In the genomic region with DNA sequence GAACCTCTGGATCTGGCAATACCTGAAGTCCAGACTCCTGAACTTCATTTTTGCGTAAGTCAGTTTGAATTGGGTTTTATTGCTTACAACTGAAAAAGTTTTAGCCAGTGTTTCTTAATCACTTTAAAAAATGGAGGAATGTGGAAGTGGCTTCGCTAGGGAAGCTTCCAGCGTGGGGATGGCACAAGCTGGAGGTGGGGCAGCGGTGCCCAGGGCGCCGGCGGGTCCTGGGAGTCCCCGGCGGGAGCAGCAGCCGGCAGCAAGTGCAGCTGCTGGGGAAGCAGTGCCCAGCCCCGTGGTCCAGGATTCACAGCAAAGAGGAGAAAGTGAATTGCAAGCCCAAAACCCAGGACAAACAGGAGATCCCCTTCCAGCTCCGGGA, we compare ENCODE assay signal across 16 cellular contexts.
DNase-seq lines count a peak whose midpoint lies in the region; ATAC-seq and TF ChIP-seq lines count a peak whose summit lies in the region.
"Had no signal": no experiment of that assay in that cellular context is flagged by ENCODE, and none has a peak within 500 bp of the region (broad histone marks: within the 10 kb centered on the region; RNA-seq: fewer than 3 reads in every experiment).

No MANE protein-coding gene starts in this region.

- no peaks in the 10 kb centered on the region for H3K9me3 Mint-ChIP-seq in osteocyte (ENCODE audit: unreplicated experiment)
- H3K9me3 Mint-ChIP-seq in activated CD4-positive, alpha-beta T cell treated with anti-CD3 and anti-CD28 coated beads, Interleukin-2, amount 10 ng/mL, durations not matched to agents 7 days and 5 days = no peaks in the 10 kb centered on the region
- H3K9me3 Mint-ChIP-seq in activated CD4-positive, alpha-beta T cell treated with anti-CD3 and anti-CD28 coated beads for 36 hours (ENCODE audit: low read depth) = no peaks in the 10 kb centered on the region
- H3K9me3 Mint-ChIP-seq: CD4-positive, CD25-positive, alpha-beta regulatory T cell; HFFc6 had no signal

- no peaks in the 10 kb centered on the region for H3K9me3 ChIP-seq in BLaER1 treated with 17β-estradiol and CSF1 and Interleukin-3, amounts not matched to agents 10 nM and 100 nM (replicated peaks in 1 of 11)
- no peaks in the 10 kb centered on the region for H3K9me3 ChIP-seq in SU-DHL-6 (ENCODE audit: insufficient read depth, low read length)
- H3K9me3 ChIP-seq: Caco-2, Peyer's patch had no signal

- intact Hi-C loops in activated CD4-positive, alpha-beta T cell treated with anti-CD3 and anti-CD28 coated beads for 36 hours (cut with DNase I, micrococcal nuclease) = no loop called here

- H3F3A ChIP-seq in SU-DHL-6 (ENCODE audit: insufficient read depth) = no peaks in the 10 kb centered on the region

- ATAC-seq in activated CD4-positive, alpha-beta T cell treated with anti-CD3 and anti-CD28 coated beads for 36 hours = no peak

- TF ChIP-seq CTCF in HL-60 (IDR thresholded peaks at IDR 0.05; ENCODE audit: insufficient read depth, low read length) (no peak), SU-DHL-6 (IDR thresholded peaks at IDR 0.05; ENCODE audit: insufficient read depth, low read length, poor library complexity, severe bottlenecking) (no peak), osteocyte (IDR thresholded peaks at IDR 0.05) (no peak)

- peak overlapping the region; percentile 23 for H3K27ac Mint-ChIP-seq in osteocyte (ENCODE audit: unreplicated experiment)
- H3K27ac Mint-ChIP-seq in activated CD4-positive, alpha-beta T cell treated with anti-CD3 and anti-CD28 coated beads, Interleukin-2, amount 10 ng/mL, durations not matched to agents 7 days and 5 days = no peak overlapping the region
- no peak overlapping the region for H3K27ac Mint-ChIP-seq in activated CD4-positive, alpha-beta T cell treated with anti-CD3 and anti-CD28 coated beads for 36 hours
- H3K27ac Mint-ChIP-seq: HFFc6 had no signal

- no peaks in the 10 kb centered on the region for H3K4me1 Mint-ChIP-seq in osteocyte (ENCODE audit: unreplicated experiment)
- H3K4me1 Mint-ChIP-seq in activated CD4-positive, alpha-beta T cell treated with anti-CD3 and anti-CD28 coated beads, Interleukin-2, amount 10 ng/mL, durations not matched to agents 7 days and 5 days = peaks cover 20% of the 10 kb centered on the region
- peaks cover 11% of the 10 kb centered on the region for H3K4me1 Mint-ChIP-seq in activated CD4-positive, alpha-beta T cell treated with anti-CD3 and anti-CD28 coated beads for 36 hours

- POLR2A ChIA-PET in activated CD4-positive, alpha-beta T cell treated with anti-CD3 and anti-CD28 coated beads, Interleukin-2, amount 10 ng/mL, durations not matched to agents 7 days and 5 days (lab: Charles Lee) = no interaction called here
- POLR2A ChIA-PET in activated CD4-positive, alpha-beta T cell treated with anti-CD3 and anti-CD28 coated beads for 36 hours (lab: Charles Lee) = no interaction called here

- H3K36me3 ChIP-seq in BLaER1 treated with 17β-estradiol and CSF1 and Interleukin-3, amounts not matched to agents 10 nM and 100 nM = no peaks in the 10 kb centered on the region
- no peaks in the 10 kb centered on the region for H3K36me3 ChIP-seq in SU-DHL-6 (ENCODE audit: low read length)
- H3K36me3 ChIP-seq: Peyer's patch had no signal

- H3K4me3 ChIP-seq in BLaER1 treated with 17β-estradiol and CSF1 and Interleukin-3, amounts not matched to agents 10 nM and 100 nM = no peak overlapping the region
- no peak overlapping the region for H3K4me3 ChIP-seq in HL-60 (replicated peaks; ENCODE audit: insufficient read depth, low read length)
- no peak overlapping the region for H3K4me3 ChIP-seq in SU-DHL-6 (ENCODE audit: insufficient read depth, low read length, poor library complexity, severe bottlenecking)
- H3K4me3 ChIP-seq: Peyer's patch, SK-N-MC had no signal

- H3K4me2 ChIP-seq in BLaER1 treated with 17β-estradiol and CSF1 and Interleukin-3, amounts not matched to agents 10 nM and 100 nM = peak overlapping the region in 9 of 11 experiments; percentile 9 to 61 (median 52); a peak in 14 of 22 replicates
- H3K4me2 ChIP-seq in SU-DHL-6 (ENCODE audit: low read depth, low read length, poor library complexity, severe bottlenecking) = peak overlapping the region; percentile 22

- no peaks in the 10 kb centered on the region for H3K27me3 ChIP-seq in BLaER1 treated with 17β-estradiol and CSF1 and Interleukin-3, amounts not matched to agents 10 nM and 100 nM
- H3K27me3 ChIP-seq in HL-60 (ENCODE audit: insufficient read depth, poor library complexity, severe bottlenecking) (no peaks in the 10 kb centered on the region), SU-DHL-6 (ENCODE audit: low read length) (no peaks in the 10 kb centered on the region)
- H3K27me3 ChIP-seq: Peyer's patch had no signal

- no peaks in the 10 kb centered on the region for H3K9me2 ChIP-seq in SU-DHL-6 (replicated peaks; ENCODE audit: insufficient read depth, low read length)

- DNase-seq in HL-60 (ENCODE audit: low read depth in 1 of 2, low spot score in 1 of 2) (peak in 1 of 2 experiments; percentile 52), osteocyte (ENCODE audit: extremely low spot score, unreplicated experiment) (no peak)
- no peak for DNase-seq in activated CD4-positive, alpha-beta T cell treated with anti-CD3 and anti-CD28 coated beads, Interleukin-2, amount 10 ng/mL, durations not matched to agents 7 days and 5 days
- no peak for DNase-seq in central memory CD4-positive, alpha-beta T cell
- DNase-seq in activated CD4-positive, alpha-beta T cell treated with anti-CD3 and anti-CD28 coated beads for 36 hours = no peak
- DNase-seq: CD4-positive, CD25-positive, alpha-beta regulatory T cell; HFFc6; NCI-H1436; NCI-H2029 treated with DMSO at 0.1 percent for 48 hours; NCI-H2171 treated with DMSO at 0.1 percent for 48 hours; NCI-H748 treated with DMSO at 0.1 percent for 48 hours; Peyer's patch had no signal

- CTCF ChIA-PET in activated CD4-positive, alpha-beta T cell treated with anti-CD3 and anti-CD28 coated beads, Interleukin-2, amount 10 ng/mL, durations not matched to agents 7 days and 5 days (lab: Charles Lee) = no interaction called here
- CTCF ChIA-PET in activated CD4-positive, alpha-beta T cell treated with anti-CD3 and anti-CD28 coated beads for 36 hours (lab: Charles Lee) = no interaction called here

- H3K4me3 Mint-ChIP-seq in osteocyte (ENCODE audit: unreplicated experiment) = no peak overlapping the region
- no peak overlapping the region for H3K4me3 Mint-ChIP-seq in activated CD4-positive, alpha-beta T cell treated with anti-CD3 and anti-CD28 coated beads, Interleukin-2, amount 10 ng/mL, durations not matched to agents 7 days and 5 days
- H3K4me3 Mint-ChIP-seq in activated CD4-positive, alpha-beta T cell treated with anti-CD3 and anti-CD28 coated beads for 36 hours = no peak overlapping the region
- H3K4me3 Mint-ChIP-seq: CD4-positive, CD25-positive, alpha-beta regulatory T cell; HFFc6 had no signal

- no peak overlapping the region for H2AFZ ChIP-seq in SU-DHL-6 (ENCODE audit: low read depth, low read length, severe bottlenecking)

- H3K36me3 Mint-ChIP-seq in osteocyte (ENCODE audit: unreplicated experiment) = no peaks in the 10 kb centered on the region
- H3K36me3 Mint-ChIP-seq in activated CD4-positive, alpha-beta T cell treated with anti-CD3 and anti-CD28 coated beads, Interleukin-2, amount 10 ng/mL, durations not matched to agents 7 days and 5 days (ENCODE audit: low read depth) = no peaks in the 10 kb centered on the region
- no peaks in the 10 kb centered on the region for H3K36me3 Mint-ChIP-seq in activated CD4-positive, alpha-beta T cell treated with anti-CD3 and anti-CD28 coated beads for 36 hours (ENCODE audit: low read depth)
- H3K36me3 Mint-ChIP-seq: CD4-positive, CD25-positive, alpha-beta regulatory T cell had no signal

- peaks cover 38% of the 10 kb centered on the region for H3K27me3 Mint-ChIP-seq in osteocyte (ENCODE audit: unreplicated experiment)
- no peaks in the 10 kb centered on the region for H3K27me3 Mint-ChIP-seq in activated CD4-positive, alpha-beta T cell treated with anti-CD3 and anti-CD28 coated beads, Interleukin-2, amount 10 ng/mL, durations not matched to agents 7 days and 5 days
- no peaks in the 10 kb centered on the region for H3K27me3 Mint-ChIP-seq in activated CD4-positive, alpha-beta T cell treated with anti-CD3 and anti-CD28 coated beads for 36 hours

- H3K4me1 ChIP-seq in BLaER1 treated with 17β-estradiol and CSF1 and Interleukin-3, amounts not matched to agents 10 nM and 100 nM = peaks cover 34 to 40% (median 38%) of the 10 kb centered on the region in 10 experiments

- H3K79me2 ChIP-seq in SU-DHL-6 (ENCODE audit: insufficient read depth, low read length) = no peaks in the 10 kb centered on the region

- no peak overlapping the region for H3K9ac ChIP-seq in BLaER1 treated with 17β-estradiol and CSF1 and Interleukin-3, amounts not matched to agents 10 nM and 100 nM
- no peak overlapping the region; the same call in 1 of the 2 replicates for H3K9ac ChIP-seq in SU-DHL-6 (ENCODE audit: low read length)

- no peak overlapping the region for H3K27ac ChIP-seq in BLaER1 treated with 17β-estradiol and CSF1 and Interleukin-3, amounts not matched to agents 10 nM and 100 nM
- peak overlapping the region; percentile 52 for H3K27ac ChIP-seq in HL-60 (replicated peaks)
- no peak overlapping the region for H3K27ac ChIP-seq in SU-DHL-6 (ENCODE audit: low read depth, low read length)
- H3K27ac ChIP-seq: Peyer's patch, SK-N-MC had no signal

- H4K20me1 ChIP-seq in BLaER1 treated with 17β-estradiol and CSF1 and Interleukin-3, amounts not matched to agents 10 nM and 100 nM = no peaks in the 10 kb centered on the region
- H4K20me1 ChIP-seq in SU-DHL-6 (ENCODE audit: low read depth, low read length) = no peaks in the 10 kb centered on the region
